8 cellular contexts compared by ENCODE assay signal in genomic region chr3:161274691-161275298, GRCh38. TPM values are rescaled to one million over a fixed set of nuclear protein-coding genes. Genes with fewer than 3 reads are reported as not detected.
DNase-seq lines count a peak whose midpoint lies in the region; ATAC-seq and TF ChIP-seq lines count a peak whose summit lies in the region.

No MANE protein-coding gene starts in this region.

- H3K4me3 Mint-ChIP-seq in activated T-cell treated with anti-CD3 and anti-CD28 coated beads, Interleukin-2, amount 50 U/mL, for 4 hours, result no peak overlapping the region

- TF ChIP-seq CTCF in AG09309 (IDR thresholded peaks at IDR 0.05; ENCODE audit: control insufficient read depth, insufficient read depth, low read depth, low read length, missing control alignments), result peak; percentile 69
- peak; percentile 32 for TF ChIP-seq CTCF in GM10248 (IDR thresholded peaks at IDR 0.05; ENCODE audit: control extremely low read depth, extremely low read depth, low read depth, missing control alignments)

- POLR2A ChIA-PET in GM10248 (lab: Yijun Ruan, JAX), result no interaction called here

- H3K9me3 Mint-ChIP-seq in activated T-cell treated with anti-CD3 and anti-CD28 coated beads, Interleukin-2, amount 50 U/mL, for 4 hours, result peaks cover 21% of the 10 kb centered on the region

- DNase-seq in AG09309 (ENCODE audit: low read depth) (no peak), GM10248 (ENCODE audit: extremely low spot score) (peak; percentile 32), NCI-H226 (peak; percentile 19), hepatic stellate cell (ENCODE audit: low spot score) (peak; percentile 25)
- peak; percentile 16 for DNase-seq in activated T-cell treated with anti-CD3 and anti-CD28 coated beads, Interleukin-2, amount 50 U/mL, for 4 hours
- peak; percentile 10 for DNase-seq in stimulated activated CD4-positive, alpha-beta T cell treated with anti-CD3 and anti-CD28 coated beads, Interleukin-2, amount 100 ng/mL, for 4 hours (ENCODE audit: low read depth)

- no peaks in the 10 kb centered on the region for H3K4me1 Mint-ChIP-seq in activated T-cell treated with anti-CD3 and anti-CD28 coated beads, Interleukin-2, amount 50 U/mL, for 4 hours (ENCODE audit: low read depth)

- CTCF ChIA-PET in GM10248 (lab: Yijun Ruan, JAX), result interaction anchor here (0.6 to 4.3 kb wide), 42 partner anchors 8 to 959 kb away, joined by 3 to 38 read pairs (median 3); no protein-coding TSS in a partner anchor

- H3K4me3 ChIP-seq in AG09309 (ENCODE audit: control insufficient read depth, low read depth, low read length), result no peak overlapping the region

- ATAC-seq in HG02798 (IDR thresholded peaks at IDR 0.05; ENCODE audit: poor library complexity, unreplicated experiment), result peak; percentile 81
- no peak for ATAC-seq in activated T-cell treated with anti-CD3 and anti-CD28 coated beads, Interleukin-2, amount 50 U/mL, for 4 hours
- ATAC-seq in GM18909 (IDR thresholded peaks at IDR 0.05; ENCODE audit: poor library complexity, unreplicated experiment), result no peak

- H3K36me3 Mint-ChIP-seq in activated T-cell treated with anti-CD3 and anti-CD28 coated beads, Interleukin-2, amount 50 U/mL, for 4 hours (ENCODE audit: insufficient read depth), result peaks cover 18% of the 10 kb centered on the region

- no peaks in the 10 kb centered on the region for H3K27me3 Mint-ChIP-seq in activated T-cell treated with anti-CD3 and anti-CD28 coated beads, Interleukin-2, amount 50 U/mL, for 4 hours (ENCODE audit: low read depth)

RNA-seq across cellular contexts. Expression of gene NMD3, which starts 53.7 kb away (rescaled TPM):
- total RNA-seq in activated T-cell treated with anti-CD3 and anti-CD28 coated beads, Interleukin-2, amount 50 U/mL, for 4 hours, result 10 to 100 TPM; 72.6 to 76.0 (median 75.9) TPM
